8 cellular contexts compared by ENCODE assay signal in the genomic region with DNA sequence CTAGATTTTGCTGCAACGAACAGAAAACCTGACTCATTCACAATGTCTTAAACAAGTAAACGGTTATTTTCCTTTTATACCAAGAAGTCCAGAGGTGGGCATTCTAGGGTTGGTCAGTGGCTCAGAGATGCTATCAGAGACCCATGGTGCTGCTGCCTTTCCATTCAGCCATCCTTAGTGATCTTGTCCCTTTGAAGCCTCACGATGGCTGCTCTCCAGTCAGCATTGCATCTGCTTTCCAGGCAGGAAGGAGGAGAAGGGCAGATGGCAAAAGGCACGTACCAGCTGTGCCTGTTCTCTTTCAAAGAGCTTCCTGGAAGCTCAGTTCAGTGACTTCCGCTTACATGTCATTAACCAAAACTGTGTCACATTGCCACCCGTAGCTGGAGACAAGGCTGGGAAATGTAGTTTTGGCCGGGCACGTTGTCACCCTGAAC. TPM values are rescaled to one million over a fixed set of nuclear protein-coding genes. Genes with fewer than 3 reads are reported as not detected.
DNase-seq lines count a peak whose midpoint lies in the region; ATAC-seq and TF ChIP-seq lines count a peak whose summit lies in the region.

No MANE protein-coding gene starts in this region.

- H3K9me3 ChIP-seq in MM.1S (replicated peaks; ENCODE audit: insufficient read depth, low read length) (no peaks in the 10 kb centered on the region), WERI-Rb-1 (ENCODE audit: severe bottlenecking) (no peaks in the 10 kb centered on the region)

- H3K36me3 ChIP-seq in GM06990 (ENCODE audit: control insufficient read depth, insufficient read depth, low read length) (no peaks in the 10 kb centered on the region), MM.1S (replicated peaks; ENCODE audit: insufficient read depth, low read length) (no peaks in the 10 kb centered on the region), WERI-Rb-1 (no peaks in the 10 kb centered on the region)

- no peaks in the 10 kb centered on the region for H3K9me2 ChIP-seq in MM.1S (replicated peaks; ENCODE audit: insufficient read depth, low read length)

- H3F3A ChIP-seq in MM.1S (ENCODE audit: insufficient read depth, low read length): no peaks in the 10 kb centered on the region

- H3K4me3 ChIP-seq in GM06990 (replicated peaks; ENCODE audit: low read depth, low read length) (peak overlapping the region; percentile 49), MM.1S (ENCODE audit: low read length) (no peak overlapping the region; the same call in 1 of the 2 replicates), skin epidermis (peak overlapping the region in 1 of 7 experiments; percentile 20), WERI-Rb-1 (ENCODE audit: low read depth, low read length) (no peak overlapping the region)

- H3K27me3 Mint-ChIP-seq in activated CD4-positive, alpha-beta T cell treated with anti-CD3 and anti-CD28 coated beads, Interleukin-2, amount 10 ng/mL, durations not matched to agents 7 days and 5 days: no peaks in the 10 kb centered on the region

- TF ChIP-seq CTCF in GM06990 (IDR thresholded peaks at IDR 0.05; ENCODE audit: insufficient read depth, low read length, poor library complexity, severe bottlenecking): no peak
- TF ChIP-seq CTCF in MM.1S (IDR thresholded peaks at IDR 0.05; ENCODE audit: low read length): no peak
- no peak for TF ChIP-seq CTCF in WERI-Rb-1 (IDR thresholded peaks at IDR 0.05; ENCODE audit: low read depth, low read length)

- H3K9ac ChIP-seq in MM.1S (ENCODE audit: low read length): no peak overlapping the region

- H3K79me2 ChIP-seq in MM.1S (ENCODE audit: low read length): no peaks in the 10 kb centered on the region

- H3K4me1 Mint-ChIP-seq in activated CD4-positive, alpha-beta T cell treated with anti-CD3 and anti-CD28 coated beads, Interleukin-2, amount 10 ng/mL, durations not matched to agents 7 days and 5 days: peaks cover 11% of the 10 kb centered on the region

- peak; percentile 36 for DNase-seq in GM06990 (ENCODE audit: extremely low read depth, insufficient read length)
- no peak for DNase-seq in MM.1S
- peak; percentile 66 for DNase-seq in activated CD4-positive, alpha-beta T cell treated with anti-CD3 and anti-CD28 coated beads, Interleukin-2, amount 10 ng/mL, durations not matched to agents 7 days and 5 days
- no peak for DNase-seq in mesenteric fat pad (ENCODE audit: low spot score)
- no peak for DNase-seq in WERI-Rb-1

- POLR2A ChIA-PET in activated CD4-positive, alpha-beta T cell treated with anti-CD3 and anti-CD28 coated beads, Interleukin-2, amount 10 ng/mL, durations not matched to agents 7 days and 5 days (lab: Charles Lee): interaction anchor here (0.5 to 0.6 kb wide), 2 partner anchors 17 to 73 kb away, joined by 5 to 7 read pairs; no protein-coding TSS in a partner anchor

- no peaks in the 10 kb centered on the region for H3K36me3 Mint-ChIP-seq in activated CD4-positive, alpha-beta T cell treated with anti-CD3 and anti-CD28 coated beads, Interleukin-2, amount 10 ng/mL, durations not matched to agents 7 days and 5 days (ENCODE audit: low read depth)

- H3K4me3 Mint-ChIP-seq in activated CD4-positive, alpha-beta T cell treated with anti-CD3 and anti-CD28 coated beads, Interleukin-2, amount 10 ng/mL, durations not matched to agents 7 days and 5 days: peak overlapping the region; percentile 65

- no peaks in the 10 kb centered on the region for H3K27me3 ChIP-seq in GM06990 (replicated peaks; ENCODE audit: control insufficient read depth, insufficient read depth, low read length)
- H3K27me3 ChIP-seq in MM.1S (replicated peaks; ENCODE audit: insufficient read depth, low read length): no peaks in the 10 kb centered on the region
- no peaks in the 10 kb centered on the region for H3K27me3 ChIP-seq in WERI-Rb-1 (ENCODE audit: insufficient read depth, low read depth, severe bottlenecking)

- CTCF ChIA-PET in activated CD4-positive, alpha-beta T cell treated with anti-CD3 and anti-CD28 coated beads, Interleukin-2, amount 10 ng/mL, durations not matched to agents 7 days and 5 days (lab: Charles Lee): interaction anchor here (0.6 to 2.0 kb wide), 5 partner anchors 9 to 541 kb away, joined by 3 to 6 read pairs (median 5); no protein-coding TSS in a partner anchor

- ATAC-seq in GM21529 (IDR thresholded peaks at IDR 0.05; ENCODE audit: unreplicated experiment) (peak; percentile 90), esophagus mucosa (peak; percentile 71)

- peak overlapping the region; percentile 16 for H3K4me2 ChIP-seq in MM.1S (ENCODE audit: low read depth, low read length)

- no peaks in the 10 kb centered on the region for H3K4me1 ChIP-seq in MM.1S (ENCODE audit: low read length)

- no peaks in the 10 kb centered on the region for H4K20me1 ChIP-seq in MM.1S (ENCODE audit: insufficient read depth, low read length)

- H3K27ac ChIP-seq in MM.1S (ENCODE audit: low read length) (no peak overlapping the region), skin epidermis (peak overlapping the region in 15 of 21 experiments; percentile 22 to 78 (median 58)), WERI-Rb-1 (no peak overlapping the region)

- H2AFZ ChIP-seq in MM.1S (ENCODE audit: low read length): no peak overlapping the region

- H3K27ac Mint-ChIP-seq in activated CD4-positive, alpha-beta T cell treated with anti-CD3 and anti-CD28 coated beads, Interleukin-2, amount 10 ng/mL, durations not matched to agents 7 days and 5 days: peak overlapping the region; percentile 91

- H3K9me3 Mint-ChIP-seq in activated CD4-positive, alpha-beta T cell treated with anti-CD3 and anti-CD28 coated beads, Interleukin-2, amount 10 ng/mL, durations not matched to agents 7 days and 5 days: no peaks in the 10 kb centered on the region

RNA-seq across cellular contexts. Expression of a gene that starts 30.1 kb away (rescaled TPM):
- total RNA-seq in activated CD4-positive, alpha-beta T cell treated with anti-CD3 and anti-CD28 coated beads, Interleukin-2, amount 10 ng/mL, durations not matched to agents 7 days and 5 days: 10 to 100 TPM; 10.9 to 12.6 TPM
- 15.9 TPM for total RNA-seq in esophagus mucosa
- 16.3 TPM for total RNA-seq in mesenteric fat pad

Comparison
In these comparisons a context has a peak if more than half of its experiments do, and no peak if none do; other contexts are left out.
1. DNase-seq: peak in GM06990 (single experiment) and activated CD4-positive, alpha-beta T cell treated with anti-CD3 and anti-CD28 coated beads, Interleukin-2, amount 10 ng/mL, durations not matched to agents 7 days and 5 days (single experiment); none in MM.1S (single experiment), mesenteric fat pad (single experiment) and WERI-Rb-1 (single experiment).
2. H3K27ac ChIP-seq: peak in skin epidermis (15 of 21); none in MM.1S (single experiment) and WERI-Rb-1 (single experiment).